ENCODE assay signal across 25 cellular contexts in genomic region chr1:102757363-102757762, GRCh38.
"Had no signal": no experiment of that assay in that cellular context is flagged by ENCODE, and none has a peak within 500 bp of the region (broad histone marks: within the 10 kb centered on the region; RNA-seq: fewer than 3 reads in every experiment).

No MANE protein-coding gene starts in this region.

- FAIRE-seq: endometrium, islet of Langerhans, keratinocyte had no signal

- H3K4me1 ChIP-seq: colonic mucosa, esophagus squamous epithelium, gastrocnemius medialis, heart right ventricle, left lung, lower lobe of right lung had no signal

- DNase-seq: colonic mucosa; cortex of kidney; effector CD8-positive, alpha-beta T cell; effector memory CD8-positive, alpha-beta T cell; endodermal cell; erythroblast; esophagus squamous epithelium; foreskin fibroblast; foreskin melanocyte; gastrocnemius medialis; glutamatergic neuron; head of caudate nucleus; heart right ventricle; hippocampal formation; left cardiac atrium; left lung; left ventricle myocardium superior; lower lobe of right lung; mesenchymal stem cell; midbrain had no signal

- H3K9me3 ChIP-seq: colonic mucosa, esophagus squamous epithelium, gastrocnemius medialis, heart right ventricle, left lung, lower lobe of right lung had no signal

- H3K27me3 ChIP-seq: colonic mucosa, esophagus squamous epithelium, gastrocnemius medialis, heart right ventricle, left lung had no signal

- ATAC-seq: effector memory CD8-positive, alpha-beta T cell; esophagus mucosa; gastrocnemius medialis; heart right ventricle; left cardiac atrium; left lung; left ventricle myocardium superior; lower lobe of right lung had no signal

- H3K36me3 ChIP-seq: colonic mucosa, esophagus squamous epithelium, gastrocnemius medialis, heart right ventricle, left lung, lower lobe of right lung had no signal

- H3K27ac ChIP-seq: colonic mucosa, epithelial cell of prostate, esophagus squamous epithelium, gastrocnemius medialis, heart right ventricle, left lung, lower lobe of right lung had no signal

- H3K4me3 ChIP-seq: colonic mucosa, esophagus squamous epithelium, gastrocnemius medialis, heart right ventricle, left lung, lower lobe of right lung had no signal
